2 cellular contexts compared by ENCODE assay signal in genomic region chr7:2326960-2327359, GRCh38.
TF ChIP-seq lines count a peak whose summit lies in the region.

No MANE protein-coding gene starts in this region.

TF ChIP-seq in HepG2, 621 proteins besides CTCF, POLR2A, EP300 and RAD21:
- TF ChIP-seq HNF1A (IDR thresholded peaks at IDR 0.05; ENCODE audit: low read depth) (no peak), HNF1A (CRISPR knock-in tag; IDR thresholded peaks at IDR 0.05; ENCODE audit: borderline replicate concordance) (no peak), ZNF569 (CRISPR knock-in tag; IDR thresholded peaks at IDR 0.05; ENCODE audit: borderline replicate concordance) (no peak)

TF ChIP-seq in K562, 482 proteins besides CTCF, POLR2A, EP300 and RAD21:
- TF ChIP-seq MIER1 (IDR thresholded peaks at IDR 0.05; ENCODE audit: low read depth) (no peak), ZNF121 (CRISPR knock-in tag; conservative IDR thresholded peaks at IDR 0.05) (peak; percentile 53; the same call in 1 of the 2 replicates)
TF ChIP-seq in K562: peak in this region for 1.
